13 cellular contexts compared by ENCODE assay signal in genomic region chr13:113741101-113741731, GRCh38. TPM values are rescaled to one million over a fixed set of nuclear protein-coding genes. Genes with fewer than 3 reads are reported as not detected.
DNase-seq lines count a peak whose midpoint lies in the region; ATAC-seq and TF ChIP-seq lines count a peak whose summit lies in the region.
"Had no signal": no experiment of that assay in that cellular context is flagged by ENCODE, and none has a peak within 500 bp of the region (broad histone marks: within the 10 kb centered on the region; RNA-seq: fewer than 3 reads in every experiment).

No MANE protein-coding gene starts in this region.

- intact Hi-C loops in Right ventricle myocardium superior (cut with DNase I) (no loop called here), left ventricle myocardium inferior (cut with micrococcal nuclease) (no loop called here), aorta (cut with DNase I) (no loop called here)

- TF ChIP-seq CTCF in left ventricle myocardium inferior (IDR thresholded peaks at IDR 0.05; ENCODE audit: borderline replicate concordance) = no peak

- H3K27me3 Mint-ChIP-seq in activated T-helper 17 cell treated with anti-CD3 and anti-CD28 coated beads, Interleukin-2, amount 50 U/mL, for 72 hours = peaks cover 6% of the 10 kb centered on the region

- DNase-seq in Right ventricle myocardium superior = peak; percentile 37
- no peak for DNase-seq in left ventricle myocardium inferior
- peak; percentile 83 for DNase-seq in NOMO-1 treated with DMSO at 0.1 percent for 48 hours (lab: John Stamatoyannopoulos, UW; ENCODE audit: unreplicated experiment)
- peak; percentile 38 to 44 for DNase-seq in aorta
- DNase-seq in NCI-H510A (lab: John Stamatoyannopoulos, UW) = no peak
- no peak for DNase-seq in SW480 (ENCODE audit: low spot score)
- no peak for DNase-seq in globus pallidus (ENCODE audit: low spot score)
- DNase-seq: NCI-H2227 treated with DMSO at 0.1 percent for 48 hours; stimulated activated CD4-positive, alpha-beta T cell treated with anti-CD3 and anti-CD28 coated beads, Interleukin-2, amount 100 ng/mL, for 48 hours; uterus had no signal

- H3K4me3 ChIP-seq in left ventricle myocardium inferior (no peak overlapping the region), aorta (ENCODE audit: low read length in 2 of 2) (no peak overlapping the region)
- H3K4me3 ChIP-seq: GM12878, uterus had no signal

- ATAC-seq in Right ventricle myocardium superior (ENCODE audit: poor library complexity) (no peak), aorta (ENCODE audit: low FRiP score) (no peak)
- ATAC-seq in activated T-helper 17 cell treated with anti-CD3 and anti-CD28 coated beads, Interleukin-2, amount 50 U/mL, for 72 hours (replicated peaks) = peak; percentile 56

- no peak overlapping the region for H3K27ac Mint-ChIP-seq in activated T-helper 17 cell treated with anti-CD3 and anti-CD28 coated beads, Interleukin-2, amount 50 U/mL, for 72 hours
- H3K27ac Mint-ChIP-seq: stimulated activated effector memory CD8-positive, alpha-beta T cell treated with anti-CD3 and anti-CD28 coated beads, Interleukin-12 subunit alpha, Interleukin-12 subunit beta, amount 100 ng/mL, for 72 hours had no signal

- H3K36me3 Mint-ChIP-seq in activated T-helper 17 cell treated with anti-CD3 and anti-CD28 coated beads, Interleukin-2, amount 50 U/mL, for 72 hours (ENCODE audit: low read depth) = no peaks in the 10 kb centered on the region
- H3K36me3 Mint-ChIP-seq: stimulated activated effector memory CD8-positive, alpha-beta T cell treated with anti-CD3 and anti-CD28 coated beads, Interleukin-12 subunit alpha, Interleukin-12 subunit beta, amount 100 ng/mL, for 72 hours had no signal

- 79 to 85% methylated on average over 23 of the region's 23 CpGs for WGBS in aorta, 2 donors

- no peaks in the 10 kb centered on the region for H3K9me3 ChIP-seq in left ventricle myocardium inferior (replicated peaks)
- no peaks in the 10 kb centered on the region for H3K9me3 ChIP-seq in aorta (ENCODE audit: control insufficient read depth, low read length)
- H3K9me3 ChIP-seq: uterus had no signal

- no peak overlapping the region for H3K27ac ChIP-seq in left ventricle myocardium inferior (replicated peaks)
- H3K27ac ChIP-seq in aorta (ENCODE audit: low read depth in 1 of 2, low read length in 2 of 2) = no peak overlapping the region
- H3K27ac ChIP-seq: uterus had no signal

- no peaks in the 10 kb centered on the region for H3K4me1 Mint-ChIP-seq in activated T-helper 17 cell treated with anti-CD3 and anti-CD28 coated beads, Interleukin-2, amount 50 U/mL, for 72 hours

- H3K36me3 ChIP-seq in left ventricle myocardium inferior (no peaks in the 10 kb centered on the region), aorta (ENCODE audit: control insufficient read depth in 1 of 2, insufficient read depth in 2 of 2, low read length in 1 of 2) (no peaks in the 10 kb centered on the region)
- H3K36me3 ChIP-seq: uterus had no signal

- H3K27me3 ChIP-seq in left ventricle myocardium inferior (ENCODE audit: low read depth) (peaks cover 59% of the 10 kb centered on the region), aorta (ENCODE audit: control insufficient read depth in 1 of 2, insufficient read depth in 2 of 2, low read length in 1 of 2) (no peaks in the 10 kb centered on the region)
- H3K27me3 ChIP-seq: uterus had no signal

- no peaks in the 10 kb centered on the region for H3K9me3 Mint-ChIP-seq in activated T-helper 17 cell treated with anti-CD3 and anti-CD28 coated beads, Interleukin-2, amount 50 U/mL, for 72 hours
- H3K9me3 Mint-ChIP-seq: stimulated activated effector memory CD8-positive, alpha-beta T cell treated with anti-CD3 and anti-CD28 coated beads, Interleukin-12 subunit alpha, Interleukin-12 subunit beta, amount 100 ng/mL, for 72 hours had no signal

- peaks cover 6% of the 10 kb centered on the region for H3K4me1 ChIP-seq in left ventricle myocardium inferior
- H3K4me1 ChIP-seq in aorta (ENCODE audit: control insufficient read depth in 1 of 2, insufficient read depth in 2 of 2, low read length in 2 of 2) = no peaks in the 10 kb centered on the region
- H3K4me1 ChIP-seq: uterus had no signal

- peak overlapping the region; percentile 47 for H3K4me3 Mint-ChIP-seq in activated T-helper 17 cell treated with anti-CD3 and anti-CD28 coated beads, Interleukin-2, amount 50 U/mL, for 72 hours
- H3K4me3 Mint-ChIP-seq: stimulated activated effector memory CD8-positive, alpha-beta T cell treated with anti-CD3 and anti-CD28 coated beads, Interleukin-12 subunit alpha, Interleukin-12 subunit beta, amount 100 ng/mL, for 72 hours had no signal

RNA-seq across cellular contexts. Expression of gene TMEM255B, which starts 17.8 kb away (rescaled TPM):
- 6.9 TPM for total RNA-seq in Right ventricle myocardium superior
- 7.7 TPM for total RNA-seq in left ventricle myocardium inferior
- total RNA-seq in activated T-helper 17 cell treated with anti-CD3 and anti-CD28 coated beads, Interleukin-2, amount 50 U/mL, for 72 hours = 1 to 10 TPM; 2.0 TPM
- 10 to 100 TPM; 36.6 to 67.3 TPM for total RNA-seq in aorta
- 1 to 10 TPM in 1 of 2 donors, under 1 TPM in 1; 0.63 to 4.3 TPM for polyA plus RNA-seq in aorta

Comparison
In these comparisons a context has a peak if more than half of its experiments do, and no peak if none do; other contexts are left out.
1. DNase-seq: peak in Right ventricle myocardium superior (single experiment), NOMO-1 treated with DMSO at 0.1 percent for 48 hours (single experiment) and aorta (2 of 2); none in left ventricle myocardium inferior (single experiment), NCI-H510A (single experiment), SW480 (single experiment) and globus pallidus (single experiment).